ENCODE assay signal across 11 cellular contexts in genomic region chr18:26386002-26386401, GRCh38.
DNase-seq lines count a peak whose midpoint lies in the region; ATAC-seq and TF ChIP-seq lines count a peak whose summit lies in the region.
"Had no signal": no experiment of that assay in that cellular context is flagged by ENCODE, and none has a peak within 500 bp of the region (broad histone marks: within the 10 kb centered on the region; RNA-seq: fewer than 3 reads in every experiment).

No MANE protein-coding gene starts in this region.

- peaks cover 6% of the 10 kb centered on the region for H3K36me3 Mint-ChIP-seq in Calu3 (ENCODE audit: insufficient read depth, unreplicated experiment)
- peaks cover 8% of the 10 kb centered on the region for H3K36me3 Mint-ChIP-seq in activated CD4-positive, alpha-beta memory T cell treated with anti-CD3 and anti-CD28 coated beads, Interleukin-2, amount 10 ng/mL, durations not matched to agents 7 days and 5 days (ENCODE audit: low read depth)

- no peaks in the 10 kb centered on the region for H3K9me3 ChIP-seq in osteoblast (ENCODE audit: low read depth, low read length)
- H3K9me3 ChIP-seq: SJSA1 had no signal

- no peaks in the 10 kb centered on the region for H3K36me3 ChIP-seq in osteoblast (ENCODE audit: insufficient read depth, low read length)
- H3K36me3 ChIP-seq: SJSA1 had no signal

- intact Hi-C loops in Calu3 (cut with micrococcal nuclease; ENCODE audit: unreplicated experiment), result no loop called here

- H2AFZ ChIP-seq in osteoblast (ENCODE audit: low read length), result no peak overlapping the region

- peak overlapping the region; percentile 84 for H3K27ac ChIP-seq in osteoblast (ENCODE audit: low read depth, low read length)
- H3K27ac ChIP-seq: SJSA1 had no signal

- peak overlapping the region; percentile 43 for H3K4me2 ChIP-seq in osteoblast (ENCODE audit: insufficient read depth, low read length)
- H3K4me2 ChIP-seq: smooth muscle cell had no signal

- peak overlapping the region; percentile 6 for H3K4me3 Mint-ChIP-seq in Calu3 (ENCODE audit: low read depth, unreplicated experiment)
- H3K4me3 Mint-ChIP-seq in activated CD4-positive, alpha-beta memory T cell treated with anti-CD3 and anti-CD28 coated beads, Interleukin-2, amount 10 ng/mL, durations not matched to agents 7 days and 5 days, result no peak overlapping the region
- H3K4me3 Mint-ChIP-seq: activated T-cell treated with anti-CD3 and anti-CD28 coated beads, Interleukin-2, amount 50 U/mL, for 72 hours had no signal

- H3K27me3 ChIP-seq in osteoblast (ENCODE audit: insufficient read depth, low read length), result no peaks in the 10 kb centered on the region
- H3K27me3 ChIP-seq: SJSA1 had no signal

- TF ChIP-seq CTCF in Calu3 (IDR thresholded peaks at IDR 0.05; ENCODE audit: unreplicated experiment), result no peak
- TF ChIP-seq CTCF in fibroblast of the aortic adventitia (IDR thresholded peaks at IDR 0.05; ENCODE audit: insufficient read depth, low read length), result peak; percentile 1
- no peak for TF ChIP-seq CTCF in osteoblast (IDR thresholded peaks at IDR 0.05; ENCODE audit: extremely low read depth, low read depth, low read length)

- peaks cover 18% of the 10 kb centered on the region for H3K4me1 ChIP-seq in osteoblast (ENCODE audit: insufficient read depth, low read length)

- CTCF ChIA-PET in Calu3 (lab: Charles Lee), result interaction anchor here (0.5 to 2.1 kb wide), 2 partner anchors 77 to 79 kb away, joined by 4 to 6 read pairs; no protein-coding TSS in a partner anchor
- CTCF ChIA-PET in activated CD4-positive, alpha-beta memory T cell treated with anti-CD3 and anti-CD28 coated beads, Interleukin-2, amount 10 ng/mL, durations not matched to agents 7 days and 5 days (lab: Charles Lee), result no interaction called here

- DNase-seq in Calu3 (peak; percentile 56), RPMI7951 (ENCODE audit: low read depth) (peak; percentile 68), fibroblast of the aortic adventitia (ENCODE audit: low read depth) (peak; percentile 87), osteoblast (ENCODE audit: insufficient read length, low spot score, missing footprints) (no peak), cerebellar cortex (ENCODE audit: low spot score) (no peak)
- DNase-seq in activated CD4-positive, alpha-beta memory T cell treated with anti-CD3 and anti-CD28 coated beads, Interleukin-2, amount 10 ng/mL, durations not matched to agents 7 days and 5 days, result no peak
- DNase-seq: activated T-cell treated with anti-CD3 and anti-CD28 coated beads, Interleukin-2, amount 50 U/mL, for 72 hours had no signal

- H3K4me3 ChIP-seq in fibroblast of the aortic adventitia (ENCODE audit: low read depth, low read length), result no peak overlapping the region
- H3K4me3 ChIP-seq in osteoblast (ENCODE audit: insufficient read depth, low read length), result no peak overlapping the region
- H3K4me3 ChIP-seq: SJSA1, smooth muscle cell had no signal

- peak overlapping the region; percentile 90 for H3K27ac Mint-ChIP-seq in Calu3 (ENCODE audit: unreplicated experiment)
- H3K27ac Mint-ChIP-seq in activated CD4-positive, alpha-beta memory T cell treated with anti-CD3 and anti-CD28 coated beads, Interleukin-2, amount 10 ng/mL, durations not matched to agents 7 days and 5 days, result no peak overlapping the region

- POLR2A ChIA-PET in activated CD4-positive, alpha-beta memory T cell treated with anti-CD3 and anti-CD28 coated beads, Interleukin-2, amount 10 ng/mL, durations not matched to agents 7 days and 5 days (lab: Charles Lee), result interaction anchor here (1.0 kb wide), 1 partner anchor 162 kb away, joined by 3 read pairs; the partner anchor contains the start of gene KCTD1

- BruUV-seq in Calu3 (replicated peaks; lab: Mats Ljungman, UMichigan), result no TSS peak

- H3K4me1 Mint-ChIP-seq in Calu3 (ENCODE audit: low read depth, unreplicated experiment), result peaks cover 41% of the 10 kb centered on the region
- H3K4me1 Mint-ChIP-seq in activated CD4-positive, alpha-beta memory T cell treated with anti-CD3 and anti-CD28 coated beads, Interleukin-2, amount 10 ng/mL, durations not matched to agents 7 days and 5 days, result no peaks in the 10 kb centered on the region

- ATAC-seq in GM21619 (IDR thresholded peaks at IDR 0.05; ENCODE audit: unreplicated experiment) (no peak), GM21367 (IDR thresholded peaks at IDR 0.05; ENCODE audit: unreplicated experiment) (no peak)
- ATAC-seq: activated T-cell treated with anti-CD3 and anti-CD28 coated beads, Interleukin-2, amount 50 U/mL, for 72 hours had no signal

- H4K20me1 ChIP-seq in osteoblast (ENCODE audit: insufficient read depth, low read length), result no peaks in the 10 kb centered on the region

- no peaks in the 10 kb centered on the region for H3K27me3 Mint-ChIP-seq in Calu3 (ENCODE audit: unreplicated experiment)
- H3K27me3 Mint-ChIP-seq in activated CD4-positive, alpha-beta memory T cell treated with anti-CD3 and anti-CD28 coated beads, Interleukin-2, amount 10 ng/mL, durations not matched to agents 7 days and 5 days, result no peaks in the 10 kb centered on the region

- H3K79me2 ChIP-seq in osteoblast (ENCODE audit: insufficient read depth, low read length), result no peaks in the 10 kb centered on the region

- no peaks in the 10 kb centered on the region for H3K9me3 Mint-ChIP-seq in Calu3 (ENCODE audit: low read depth, unreplicated experiment)
- H3K9me3 Mint-ChIP-seq in activated CD4-positive, alpha-beta memory T cell treated with anti-CD3 and anti-CD28 coated beads, Interleukin-2, amount 10 ng/mL, durations not matched to agents 7 days and 5 days, result no peaks in the 10 kb centered on the region
- H3K9me3 Mint-ChIP-seq: activated T-cell treated with anti-CD3 and anti-CD28 coated beads, Interleukin-2, amount 50 U/mL, for 72 hours had no signal

Comparison
In these comparisons a context has a peak if more than half of its experiments do, and no peak if none do; other contexts are left out.
1. DNase-seq: peak in Calu3 (single experiment), RPMI7951 (single experiment) and fibroblast of the aortic adventitia (single experiment); none in osteoblast (single experiment), cerebellar cortex (single experiment) and activated CD4-positive, alpha-beta memory T cell treated with anti-CD3 and anti-CD28 coated beads, Interleukin-2, amount 10 ng/mL, durations not matched to agents 7 days and 5 days (single experiment).